ENCODE assay signal across 9 cellular contexts in the genomic region with DNA sequence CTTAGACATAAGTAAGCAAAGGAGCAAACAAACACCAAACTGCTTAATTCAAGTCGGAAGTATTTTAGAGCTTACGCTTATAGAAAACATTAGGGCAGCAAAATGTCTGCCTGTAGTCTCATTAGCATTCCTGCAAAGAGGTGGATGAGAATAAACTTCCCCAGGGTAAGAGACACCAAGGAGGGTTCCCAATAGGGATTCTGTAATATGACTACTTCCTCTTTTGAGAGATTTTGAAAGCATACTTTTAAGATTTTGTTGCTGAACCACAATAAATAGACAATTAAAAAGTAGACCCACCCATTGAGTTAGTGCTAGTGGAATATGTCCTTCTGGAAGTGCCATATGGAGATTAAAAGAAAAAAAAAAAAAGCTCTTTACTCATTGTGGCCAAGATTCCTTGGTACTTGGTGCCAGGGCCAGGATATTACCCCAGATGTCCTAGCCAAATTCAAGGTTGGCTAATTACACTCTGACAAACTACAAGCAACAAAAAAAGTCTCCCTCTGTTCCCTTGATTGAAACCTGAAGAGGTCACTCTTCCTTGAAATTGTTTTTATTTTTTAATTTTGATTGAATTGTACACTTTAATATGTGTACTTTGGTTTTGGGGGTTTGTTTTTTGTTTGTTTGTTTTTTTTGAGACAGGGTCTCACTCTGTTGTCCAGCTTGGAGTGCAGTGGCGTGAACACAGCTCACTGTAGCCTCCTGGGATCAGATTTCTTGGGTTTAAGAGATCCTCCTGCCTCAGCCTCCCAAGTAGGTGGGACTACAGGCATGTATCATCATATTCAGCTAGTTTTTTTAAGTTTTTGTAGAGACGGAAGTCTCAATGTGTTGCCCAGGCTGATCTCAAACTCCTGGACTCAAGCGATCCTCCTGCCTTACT. TPM values are rescaled to one million over a fixed set of nuclear protein-coding genes. Genes with fewer than 3 reads are reported as not detected.
DNase-seq lines count a peak whose midpoint lies in the region; ATAC-seq and TF ChIP-seq lines count a peak whose summit lies in the region.
"Had no signal": no experiment of that assay in that cellular context is flagged by ENCODE, and none has a peak within 500 bp of the region (broad histone marks: within the 10 kb centered on the region; RNA-seq: fewer than 3 reads in every experiment).

No MANE protein-coding gene starts in this region.

- peaks cover 22 to 37% (median 29%) of the 10 kb centered on the region in 3 donors for H3K4me1 ChIP-seq in skeletal muscle tissue (ENCODE audit: control insufficient read depth in 3 of 3, insufficient read depth in 3 of 3, low read length in 3 of 3)

- intact Hi-C loops in dorsolateral prefrontal cortex (cut with DNase I): no loop called here

- ATAC-seq in HG02642 (IDR thresholded peaks at IDR 0.05; ENCODE audit: poor library complexity, unreplicated experiment): no peak
- no peak for ATAC-seq in GM21367 (IDR thresholded peaks at IDR 0.05; ENCODE audit: unreplicated experiment)
- ATAC-seq in HG03460 (IDR thresholded peaks at IDR 0.05; ENCODE audit: unreplicated experiment): no peak

- H3K27me3 ChIP-seq in dorsolateral prefrontal cortex: no peaks in the 10 kb centered on the region
- H3K27me3 ChIP-seq in skeletal muscle tissue (ENCODE audit: control insufficient read depth in 3 of 3, insufficient read depth in 3 of 3, low read length in 3 of 3): no peaks in the 10 kb centered on the region

- peak overlapping the region in 2 of 3 donors; percentile 42 to 76 for H3K9ac ChIP-seq in skeletal muscle tissue (ENCODE audit: low read depth in 1 of 3, low read length in 3 of 3)

- no peak overlapping the region for H3K4me3 ChIP-seq in dorsolateral prefrontal cortex
- peak overlapping the region in 1 of 3 donors; percentile 48 for H3K4me3 ChIP-seq in skeletal muscle tissue (ENCODE audit: low read length in 3 of 3)

- peak overlapping the region in 33 of 59 donors; percentile 3 to 91 (median 40) for H3K27ac ChIP-seq in dorsolateral prefrontal cortex
- peak overlapping the region; percentile 75 for H3K27ac ChIP-seq in skeletal muscle tissue (ENCODE audit: low read depth, low read length)

- H3K9me3 ChIP-seq in skeletal muscle tissue (ENCODE audit: control insufficient read depth in 3 of 3, low read length in 3 of 3): no peaks in the 10 kb centered on the region

- H3K36me3 ChIP-seq in skeletal muscle tissue (ENCODE audit: control insufficient read depth in 3 of 3, insufficient read depth in 3 of 3, low read length in 3 of 3): peaks cover 0 to 4% (median 0%) of the 10 kb centered on the region in 3 donors

- DNase-seq in SIG-M5 treated with dmso at 0.1 percent for 504 hours (lab: John Stamatoyannopoulos, UW; ENCODE audit: unreplicated experiment): peak; percentile 43
- no peak for DNase-seq in SIG-M5 (lab: John Stamatoyannopoulos, UW)
- peak; percentile 37 to 80 for DNase-seq in NCI-H446 (lab: John Stamatoyannopoulos, UW)
- DNase-seq in dorsolateral prefrontal cortex: peak in 1 of 10 donors; percentile 54
- DNase-seq: left cardiac atrium had no signal

- no peak for TF ChIP-seq CTCF in dorsolateral prefrontal cortex (IDR thresholded peaks at IDR 0.05 in 54 of 56, conservative IDR thresholded peaks at IDR 0.05 in 2 of 56; ENCODE audit: low read depth in 1 of 56, partially characterized antibody in 56 of 56)

RNA-seq across cellular contexts. Expression of a gene that starts 8.7 kb away (rescaled TPM):
- total RNA-seq in dorsolateral prefrontal cortex (100 to 1,000 TPM in 119 of 120 experiments, 10 to 100 TPM in 1; 83.6 to 189 (median 139) TPM), skeletal muscle tissue (21.9 TPM)
